24 cellular contexts compared by ENCODE assay signal in the genomic region with DNA sequence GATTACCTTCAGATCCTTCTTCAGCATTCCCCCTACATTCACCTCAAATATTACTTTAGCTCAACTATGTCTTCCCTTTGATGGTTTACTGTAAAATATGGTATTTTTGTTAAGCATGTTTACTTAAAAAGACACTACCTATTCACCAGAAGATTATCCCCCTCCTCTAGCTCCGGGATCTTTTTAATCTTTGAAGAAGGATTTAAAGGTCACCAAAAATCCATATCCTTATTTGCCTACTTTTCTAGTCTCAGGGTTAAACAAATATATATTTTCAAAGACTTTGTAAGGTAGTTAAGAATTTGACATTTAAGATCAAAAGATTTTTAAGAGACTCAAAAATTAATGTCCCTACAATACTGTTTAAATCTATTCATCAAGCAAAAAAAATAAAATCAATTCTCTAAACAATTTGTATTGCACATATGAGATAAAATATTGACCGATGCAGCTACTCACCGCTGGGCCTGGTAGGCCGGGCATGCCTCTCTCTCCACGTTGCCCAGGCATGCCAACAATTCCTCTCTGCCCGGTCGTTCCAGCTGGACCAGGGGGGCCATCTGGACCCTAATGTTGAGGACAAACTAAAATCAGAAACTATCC.
"Had no signal": no experiment of that assay in that cellular context is flagged by ENCODE, and none has a peak within 500 bp of the region (broad histone marks: within the 10 kb centered on the region; RNA-seq: fewer than 3 reads in every experiment).

No MANE protein-coding gene starts in this region.

- DNase-seq: activated CD4-positive, alpha-beta memory T cell treated with anti-CD3 and anti-CD28 coated beads for 36 hours; activated CD4-positive, alpha-beta T cell treated with anti-CD3 and anti-CD28 coated beads, Interleukin-2, amount 10 ng/mL, durations not matched to agents 24 days and 14 days; activated CD4-positive, CD25-positive, alpha-beta regulatory T cell treated with anti-CD3 and anti-CD28 coated beads, Interleukin-2, amount 50 U/mL, for 72 hours; activated CD8-positive, alpha-beta memory T cell treated with anti-CD3 and anti-CD28 coated beads, Interleukin-2, amount 50 U/mL, for 4 hours; activated gamma-delta T cell; activated naive CD4-positive, alpha-beta T cell treated with anti-CD3 and anti-CD28 coated beads, Interleukin-2, amount 10 ng/mL, durations not matched to agents 7 days and 5 days; activated naive CD8-positive, alpha-beta T cell treated with anti-CD3 and anti-CD28 coated beads, Interleukin-2, amount 10 ng/mL, durations not matched to agents 7 days and 5 days; activated T-cell treated with anti-CD3 and anti-CD28 coated beads, Interleukin-2, amount 50 U/mL, for 24 hours; head of caudate nucleus; hippocampal formation; left cardiac atrium; mammary epithelial cell; midbrain; naive thymus-derived CD4-positive, alpha-beta T cell; nucleus accumbens; right cardiac atrium; spleen; stimulated activated naive CD4-positive, alpha-beta T cell treated with Interleukin-2 at 50 U/mL for 16 hours; testis; transverse colon had no signal

- H3K27me3 ChIP-seq: ascending aorta, spleen, testis, transverse colon had no signal

- H3K4me1 Mint-ChIP-seq: activated CD4-positive, alpha-beta T cell treated with anti-CD3 and anti-CD28 coated beads, Interleukin-2, amount 10 ng/mL, durations not matched to agents 24 days and 14 days; activated naive CD4-positive, alpha-beta T cell treated with anti-CD3 and anti-CD28 coated beads, Interleukin-2, amount 10 ng/mL, durations not matched to agents 7 days and 5 days; activated naive CD8-positive, alpha-beta T cell treated with anti-CD3 and anti-CD28 coated beads, Interleukin-2, amount 10 ng/mL, durations not matched to agents 7 days and 5 days; brain; neural crest cell had no signal

- H3K9me3 ChIP-seq: ascending aorta, spleen, testis, transverse colon had no signal

- H3K27ac ChIP-seq: ascending aorta, spleen, testis, transverse colon had no signal

- H3K4me3 ChIP-seq: ascending aorta, spleen, testis, transverse colon had no signal

- FAIRE-seq: keratinocyte had no signal

- H3K36me3 Mint-ChIP-seq: activated CD4-positive, alpha-beta memory T cell treated with anti-CD3 and anti-CD28 coated beads for 36 hours; activated naive CD4-positive, alpha-beta T cell treated with anti-CD3 and anti-CD28 coated beads, Interleukin-2, amount 10 ng/mL, durations not matched to agents 7 days and 5 days; activated naive CD8-positive, alpha-beta T cell treated with anti-CD3 and anti-CD28 coated beads, Interleukin-2, amount 10 ng/mL, durations not matched to agents 7 days and 5 days; naive thymus-derived CD4-positive, alpha-beta T cell had no signal

- H3K27me3 Mint-ChIP-seq: activated CD4-positive, alpha-beta memory T cell treated with anti-CD3 and anti-CD28 coated beads for 36 hours; activated CD4-positive, alpha-beta T cell treated with anti-CD3 and anti-CD28 coated beads, Interleukin-2, amount 10 ng/mL, durations not matched to agents 24 days and 14 days; activated naive CD4-positive, alpha-beta T cell treated with anti-CD3 and anti-CD28 coated beads, Interleukin-2, amount 10 ng/mL, durations not matched to agents 7 days and 5 days; activated naive CD8-positive, alpha-beta T cell treated with anti-CD3 and anti-CD28 coated beads, Interleukin-2, amount 10 ng/mL, durations not matched to agents 7 days and 5 days; activated T-cell treated with anti-CD3 and anti-CD28 coated beads, Interleukin-2, amount 50 U/mL, for 24 hours; brain; naive thymus-derived CD4-positive, alpha-beta T cell had no signal

- H3K9me3 Mint-ChIP-seq: activated CD4-positive, alpha-beta memory T cell treated with anti-CD3 and anti-CD28 coated beads for 36 hours; activated CD4-positive, alpha-beta T cell treated with anti-CD3 and anti-CD28 coated beads, Interleukin-2, amount 10 ng/mL, durations not matched to agents 24 days and 14 days; activated naive CD4-positive, alpha-beta T cell treated with anti-CD3 and anti-CD28 coated beads, Interleukin-2, amount 10 ng/mL, durations not matched to agents 7 days and 5 days; activated naive CD8-positive, alpha-beta T cell treated with anti-CD3 and anti-CD28 coated beads, Interleukin-2, amount 10 ng/mL, durations not matched to agents 7 days and 5 days; activated T-cell treated with anti-CD3 and anti-CD28 coated beads, Interleukin-2, amount 50 U/mL, for 24 hours; brain; naive thymus-derived CD4-positive, alpha-beta T cell; neural crest cell had no signal

- H3K4me1 ChIP-seq: ascending aorta, spleen, testis, transverse colon had no signal

- H3K27ac Mint-ChIP-seq: activated CD4-positive, alpha-beta memory T cell treated with anti-CD3 and anti-CD28 coated beads for 36 hours; activated CD4-positive, alpha-beta T cell treated with anti-CD3 and anti-CD28 coated beads, Interleukin-2, amount 10 ng/mL, durations not matched to agents 24 days and 14 days; activated naive CD4-positive, alpha-beta T cell treated with anti-CD3 and anti-CD28 coated beads, Interleukin-2, amount 10 ng/mL, durations not matched to agents 7 days and 5 days; activated naive CD8-positive, alpha-beta T cell treated with anti-CD3 and anti-CD28 coated beads, Interleukin-2, amount 10 ng/mL, durations not matched to agents 7 days and 5 days; activated T-cell treated with anti-CD3 and anti-CD28 coated beads, Interleukin-2, amount 50 U/mL, for 24 hours; naive thymus-derived CD4-positive, alpha-beta T cell had no signal

- H3K4me3 Mint-ChIP-seq: activated CD4-positive, alpha-beta memory T cell treated with anti-CD3 and anti-CD28 coated beads for 36 hours; activated CD4-positive, alpha-beta T cell treated with anti-CD3 and anti-CD28 coated beads, Interleukin-2, amount 10 ng/mL, durations not matched to agents 24 days and 14 days; activated naive CD4-positive, alpha-beta T cell treated with anti-CD3 and anti-CD28 coated beads, Interleukin-2, amount 10 ng/mL, durations not matched to agents 7 days and 5 days; activated naive CD8-positive, alpha-beta T cell treated with anti-CD3 and anti-CD28 coated beads, Interleukin-2, amount 10 ng/mL, durations not matched to agents 7 days and 5 days; activated T-cell treated with anti-CD3 and anti-CD28 coated beads, Interleukin-2, amount 50 U/mL, for 24 hours; brain; naive thymus-derived CD4-positive, alpha-beta T cell; neural crest cell had no signal
